In the genomic region with DNA sequence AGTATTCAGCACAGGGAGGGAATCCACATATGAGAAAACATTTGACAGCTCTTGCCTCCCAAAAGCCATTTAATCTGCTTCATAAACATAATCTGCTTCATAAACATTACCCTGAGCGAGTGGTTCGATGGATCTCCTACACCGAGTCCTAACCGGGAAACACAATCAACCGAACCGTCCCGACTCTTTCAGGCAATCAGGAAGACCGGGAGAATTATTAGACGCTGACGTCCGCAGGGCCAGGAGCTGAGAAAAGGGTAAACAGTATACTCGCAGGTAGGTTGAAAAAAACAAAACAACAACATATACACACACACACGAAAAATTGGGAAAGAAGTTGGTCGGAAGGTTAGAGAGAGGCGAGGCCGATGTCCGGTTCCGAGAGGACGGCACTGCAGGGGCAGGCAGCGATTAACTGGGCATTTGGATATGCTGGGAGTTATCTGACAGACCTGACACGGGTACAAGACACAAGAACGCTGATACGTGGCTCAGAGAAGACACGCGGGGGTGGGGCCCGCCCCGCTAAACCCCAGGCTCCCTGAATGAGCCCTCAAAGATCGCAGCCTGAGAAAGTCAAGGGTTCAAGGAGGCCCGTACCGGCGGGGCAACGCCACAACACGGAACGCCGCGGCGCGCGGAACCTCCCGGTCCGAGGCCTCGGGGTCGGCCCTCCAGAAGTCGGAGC, we compare ENCODE assay signal across 8 cellular contexts. TPM values are rescaled to one million over a fixed set of nuclear protein-coding genes. Genes with fewer than 3 reads are reported as not detected.
DNase-seq lines count a peak whose midpoint lies in the region; ATAC-seq and TF ChIP-seq lines count a peak whose summit lies in the region.

No MANE protein-coding gene starts in this region.

- H3K27ac Mint-ChIP-seq in CD14-positive monocyte (peak overlapping the region; percentile 98 to 100 (median 100)), activated B cell treated with CpG ODN at 0.5 μM for 24 hours (peak overlapping the region; percentile 100), naive B cell (peak overlapping the region; percentile 98 to 100 (median 100))

- H3K36me3 ChIP-seq in esophagus (ENCODE audit: control insufficient read depth in 2 of 2, insufficient read depth in 2 of 2, low read length in 1 of 2) = no peaks in the 10 kb centered on the region
- H3K36me3 ChIP-seq in thyroid gland = no peaks in the 10 kb centered on the region

- no peaks in the 10 kb centered on the region for H3K27me3 Mint-ChIP-seq in CD14-positive monocyte (ENCODE audit: low read depth in 3 of 3)
- no peaks in the 10 kb centered on the region for H3K27me3 Mint-ChIP-seq in activated B cell treated with CpG ODN at 0.5 μM for 24 hours
- no peaks in the 10 kb centered on the region for H3K27me3 Mint-ChIP-seq in naive B cell

- CTCF ChIA-PET in activated B cell treated with CpG ODN at 0.5 μM for 24 hours (lab: Charles Lee) = interaction anchor here (2.7 kb wide), 1 partner anchor 74 kb away, joined by 19 read pairs; no protein-coding TSS in a partner anchor

- TF ChIP-seq CTCF in CD14-positive monocyte (IDR thresholded peaks at IDR 0.05) (no peak), activated B cell treated with CpG ODN at 0.5 μM for 24 hours (IDR thresholded peaks at IDR 0.05) (no peak), thyroid gland (IDR thresholded peaks at IDR 0.05) (no peak)

- H3K9me3 ChIP-seq in esophagus (ENCODE audit: control insufficient read depth in 2 of 2, insufficient read depth in 1 of 2, low read depth in 1 of 2, low read length in 1 of 2) (no peaks in the 10 kb centered on the region), thyroid gland (no peaks in the 10 kb centered on the region)

- TF ChIP-seq POLR2A in thyroid gland (IDR thresholded peaks at IDR 0.05) = no peak

- 0% methylated on average over 44 of the region's 44 CpGs for WGBS in esophagus, 2 donors
- WGBS in thyroid gland, 2 donors = 0 to 2% methylated on average over 32 to 44 of the region's 44 CpGs

- peak overlapping the region; percentile 78 to 98 for H3K4me3 ChIP-seq in esophagus (ENCODE audit: low read depth in 1 of 2, low read length in 2 of 2)
- H3K4me3 ChIP-seq in thyroid gland (replicated peaks in 1 of 3) = peak overlapping the region; percentile 76 to 89 (median 82)

- H3K36me3 Mint-ChIP-seq in CD14-positive monocyte (peaks cover 4 to 25% of the 10 kb centered on the region in 2 donors), activated B cell treated with CpG ODN at 0.5 μM for 24 hours (ENCODE audit: low read depth) (peaks cover 30% of the 10 kb centered on the region), naive B cell (peaks cover 0 to 13% of the 10 kb centered on the region in 2 donors)

- H3K9me3 Mint-ChIP-seq in CD14-positive monocyte (no peaks in the 10 kb centered on the region), activated B cell treated with CpG ODN at 0.5 μM for 24 hours (no peaks in the 10 kb centered on the region), naive B cell (peaks cover 0 to 2% (median 0%) of the 10 kb centered on the region in 7 donors)

- H3K27me3 ChIP-seq in esophagus (ENCODE audit: control insufficient read depth in 1 of 2, insufficient read depth in 2 of 2, low read length in 2 of 2) (no peaks in the 10 kb centered on the region), thyroid gland (no peaks in the 10 kb centered on the region)

- no peaks in the 10 kb centered on the region for H3K4me1 ChIP-seq in esophagus (ENCODE audit: control insufficient read depth in 2 of 2, insufficient read depth in 2 of 2, low read length in 1 of 2)
- peaks cover 20 to 23% of the 10 kb centered on the region in 2 donors for H3K4me1 ChIP-seq in thyroid gland

- H3K4me3 Mint-ChIP-seq in CD14-positive monocyte = peak overlapping the region; percentile 96
- peak overlapping the region; percentile 98 for H3K4me3 Mint-ChIP-seq in activated B cell treated with CpG ODN at 0.5 μM for 24 hours
- H3K4me3 Mint-ChIP-seq in naive B cell = peak overlapping the region; percentile 91 to 100 (median 99)

- DNase-seq in CD14-positive monocyte (ENCODE audit: low spot score) (no peak), activated B cell treated with CpG ODN at 0.5 μM for 24 hours (no peak), naive B cell (no peak), thyroid gland (peak; percentile 28 to 30), SKM-1 treated with dmso at 0.1 percent for 144 hours (lab: John Stamatoyannopoulos, UW; ENCODE audit: unreplicated experiment) (no peak)

- H3K27ac ChIP-seq in esophagus (ENCODE audit: low read depth in 2 of 2, low read length in 1 of 2) (peak overlapping the region; percentile 99), thyroid gland (peak overlapping the region; percentile 90 to 98 (median 96))

- ATAC-seq in GM19438 (IDR thresholded peaks at IDR 0.05; ENCODE audit: low read depth, unreplicated experiment) = peak; percentile 29
- ATAC-seq in HG03520 (IDR thresholded peaks at IDR 0.05; ENCODE audit: unreplicated experiment) = peak; percentile 29
- ATAC-seq in activated B cell treated with CpG ODN at 0.5 μM for 24 hours (ENCODE audit: low read depth) = peak; percentile 3
- ATAC-seq in naive B cell (ENCODE audit: low read depth in 2 of 2) = peak; percentile 16 to 21

- intact Hi-C loops in CD14-positive monocyte (cut with micrococcal nuclease) (loop anchor here (2.0 to 10.0 kb wide), 5 partner anchors 37 to 284 kb away; partner anchors contain the start of genes ATXN1L (in 2 of the 2), IST1 (in 2 of the 2), DHX38 (in 1 of the 2) and PHLPP2 (in 1 of the 2)), activated B cell treated with CpG ODN at 0.5 μM for 24 hours (cut with micrococcal nuclease) (loop anchor here (2.0 to 10.0 kb wide), 2 partner anchors 153 to 323 kb away; partner anchors contain the start of gene ZNF19), thyroid gland (cut with DNase I) (loop anchor here (10.0 kb wide), 1 partner anchor 287 kb away; the partner anchor contains the start of genes DHX38 and TXNL4B)

- peaks cover 38% of the 10 kb centered on the region for H3K4me1 Mint-ChIP-seq in CD14-positive monocyte
- peaks cover 39% of the 10 kb centered on the region for H3K4me1 Mint-ChIP-seq in activated B cell treated with CpG ODN at 0.5 μM for 24 hours
- peaks cover 9 to 39% (median 23%) of the 10 kb centered on the region in 3 donors for H3K4me1 Mint-ChIP-seq in naive B cell

- POLR2A ChIA-PET in activated B cell treated with CpG ODN at 0.5 μM for 24 hours (lab: Charles Lee) = interaction anchor here (0.5 to 3.8 kb wide), 27 partner anchors 10 to 286 kb away, joined by 3 to 110 read pairs (median 6); partner anchors contain the start of genes DHX38, IST1 and ZNF821

RNA-seq across cellular contexts. Expression of gene AP1G1, which starts 0.6 kb away (rescaled TPM):
- polyA plus RNA-seq in CD14-positive monocyte (10 to 100 TPM in 1 of 2 donors, 1 to 10 TPM in 1; 6.7 to 10.7 TPM), esophagus (10 to 100 TPM; 16.9 to 23.5 TPM), naive B cell (ENCODE audit: low read depth in 6 of 6) (10 to 100 TPM in 4 of 6 donors, 1 to 10 TPM in 2; 5.6 to 17.6 (median 14.8) TPM)
- total RNA-seq in activated B cell treated with CpG ODN at 0.5 μM for 24 hours (112 and 120 TPM in 2 replicates), thyroid gland (100 to 1,000 TPM in 1 of 4 donors, 10 to 100 TPM in 3; 74.0 to 114 (median 96.9) TPM)

RNA-seq across cellular contexts. Expression of gene ATXN1L, which starts 37.7 kb away (rescaled TPM):
- 10 to 100 TPM in 1 of 2 donors, 1 to 10 TPM in 1; 6.7 to 10.0 TPM for polyA plus RNA-seq in CD14-positive monocyte
- 24.9 and 28.3 TPM in 2 replicates for total RNA-seq in activated B cell treated with CpG ODN at 0.5 μM for 24 hours
- 1 to 10 TPM; 4.7 to 6.4 TPM for polyA plus RNA-seq in esophagus
- 10 to 100 TPM in 3 of 6 donors, 1 to 10 TPM in 3; 7.2 to 44.9 (median 10.2) TPM for polyA plus RNA-seq in naive B cell (ENCODE audit: low read depth in 6 of 6)
- 10 to 100 TPM; 23.2 to 39.4 (median 27.1) TPM for total RNA-seq in thyroid gland

Comparison
In these comparisons a context has a peak if more than half of its experiments do, and no peak if none do; other contexts are left out.
1. DNase-seq: peak in thyroid gland (2 of 2); none in CD14-positive monocyte (single experiment), activated B cell treated with CpG ODN at 0.5 μM for 24 hours (single experiment), naive B cell (single experiment) and SKM-1 treated with dmso at 0.1 percent for 144 hours (single experiment).
2. Peak in every context shown above with its lines, with median percentiles within 50 percentile points of each other: H3K27ac Mint-ChIP-seq, H3K4me3 Mint-ChIP-seq and ATAC-seq.